ENCODE assay signal across 16 cellular contexts in genomic region chr12:130805635-130806034, GRCh38. TPM values are rescaled to one million over a fixed set of nuclear protein-coding genes. Genes with fewer than 3 reads are reported as not detected.
A peak's percentile ranks its signal among the peaks of the same experiment; 100 is the strongest.
DNase-seq lines count a peak whose midpoint lies in the region; ATAC-seq and TF ChIP-seq lines count a peak whose summit lies in the region.
"Had no signal": no experiment of that assay in that cellular context is flagged by ENCODE, and none has a peak within 500 bp of the region (broad histone marks: within the 10 kb centered on the region; RNA-seq: fewer than 3 reads in every experiment).

No MANE protein-coding gene starts in this region.

- TF ChIP-seq POLR2A in right lobe of liver (IDR thresholded peaks at IDR 0.05): no peak

- H3K9ac ChIP-seq in BLaER1 (no peak overlapping the region), H9 (ENCODE audit: extremely low read depth, insufficient read length, low read length) (no peak overlapping the region)
- H3K9ac ChIP-seq: GM23248 had no signal

- WGBS in H9 (ENCODE audit: extremely low coverage, insufficient read length, low lambda C conversion rate): no CpG with 5 or more reads among the region's 5 CpGs
- 76% methylated on average over 5 of the region's 5 CpGs for WGBS in right lobe of liver (ENCODE audit: insufficient coverage, low coverage, low lambda C conversion rate, missing lambda C conversion rate)

- no peaks in the 10 kb centered on the region for H3K79me2 ChIP-seq in H9 (ENCODE audit: insufficient read depth, low read length)

- no peak overlapping the region for H3K4ac ChIP-seq in H9 (ENCODE audit: low read depth, low read length)

- no peak overlapping the region for H3K23ac ChIP-seq in H9 (ENCODE audit: insufficient read length, low read depth, low read length)

- H3K56ac ChIP-seq in H9 (ENCODE audit: insufficient read length, low read depth, low read length): no peak overlapping the region

- TF ChIP-seq CTCF in H9 (conservative IDR thresholded peaks at IDR 0.05): no peak
- no peak for TF ChIP-seq CTCF in nephron progenitor cell (IDR thresholded peaks at IDR 0.05)
- TF ChIP-seq CTCF in dorsolateral prefrontal cortex (IDR thresholded peaks at IDR 0.05 in 54 of 56, conservative IDR thresholded peaks at IDR 0.05 in 2 of 56; ENCODE audit: low read depth in 1 of 56, partially characterized antibody in 56 of 56): no peak
- TF ChIP-seq CTCF in right lobe of liver (IDR thresholded peaks at IDR 0.05): no peak

- no peak overlapping the region for H4K8ac ChIP-seq in H9 (replicated peaks; ENCODE audit: insufficient read length, low read depth, low read length)

- H3K9me3 ChIP-seq in BLaER1 (peaks cover 71% of the 10 kb centered on the region), H9 (ENCODE audit: control insufficient read depth, low read depth, low read length) (no peaks in the 10 kb centered on the region), right lobe of liver (no peaks in the 10 kb centered on the region)
- H3K9me3 ChIP-seq: Caco-2 had no signal

- no peaks in the 10 kb centered on the region for H3K23me2 ChIP-seq in H9 (ENCODE audit: insufficient read length, low read depth, low read length, poor library complexity, severe bottlenecking)

- H3K4me3 ChIP-seq in BLaER1: peak overlapping the region; percentile 54
- H3K4me3 ChIP-seq in dorsolateral prefrontal cortex: no peak overlapping the region
- no peak overlapping the region for H3K4me3 ChIP-seq in right lobe of liver
- H3K4me3 ChIP-seq: GM23248 had no signal

- ATAC-seq in activated T-helper 17 cell treated with anti-CD3 and anti-CD28 coated beads, Interleukin-2, amount 50 U/mL, for 72 hours (replicated peaks): no peak
- no peak for ATAC-seq in right lobe of liver

- no peaks in the 10 kb centered on the region for H3K9me3 Mint-ChIP-seq in H9
- no peaks in the 10 kb centered on the region for H3K9me3 Mint-ChIP-seq in activated T-helper 17 cell treated with anti-CD3 and anti-CD28 coated beads, Interleukin-2, amount 50 U/mL, for 72 hours
- peaks cover 13% of the 10 kb centered on the region for H3K9me3 Mint-ChIP-seq in nephron progenitor cell
- H3K9me3 Mint-ChIP-seq: CD4-positive, alpha-beta T cell; HFFc6 had no signal

- H2BK15ac ChIP-seq in H9 (ENCODE audit: low read depth, low read length): no peak overlapping the region

- H3K4me1 ChIP-seq in BLaER1 (peaks cover 35% of the 10 kb centered on the region), H9 (ENCODE audit: insufficient read depth, low read length) (no peaks in the 10 kb centered on the region), right lobe of liver (no peaks in the 10 kb centered on the region)
- H3K4me1 ChIP-seq: Caco-2 had no signal

- no peak overlapping the region for H3K18ac ChIP-seq in H9 (ENCODE audit: insufficient read length, low read depth, low read length)

- H4K20me1 ChIP-seq in BLaER1 (no peaks in the 10 kb centered on the region), H9 (ENCODE audit: control insufficient read depth, insufficient read depth, insufficient read length) (no peaks in the 10 kb centered on the region)

- H3K36me3 Mint-ChIP-seq in H9 (ENCODE audit: insufficient read depth in 1 of 3, low read depth in 3 of 3): peaks cover 33 to 67% (median 65%) of the 10 kb centered on the region in 3 experiments
- H3K36me3 Mint-ChIP-seq in activated T-helper 17 cell treated with anti-CD3 and anti-CD28 coated beads, Interleukin-2, amount 50 U/mL, for 72 hours (ENCODE audit: low read depth): peaks cover 96% of the 10 kb centered on the region
- H3K36me3 Mint-ChIP-seq in nephron progenitor cell (ENCODE audit: low read depth): peaks cover 76% of the 10 kb centered on the region

- H3K27me3 ChIP-seq in BLaER1 (0 out of 2 replicates have a peak, but pooled peaks cover 4% of the 10 kb centered on the region), H9 (ENCODE audit: insufficient read depth, low read length) (no peaks in the 10 kb centered on the region), dorsolateral prefrontal cortex (no peaks in the 10 kb centered on the region), right lobe of liver (no peaks in the 10 kb centered on the region)

- no peak overlapping the region for H3K14ac ChIP-seq in H9 (ENCODE audit: insufficient read depth, low read length)

- H2BK5ac ChIP-seq in H9 (ENCODE audit: insufficient read length, low read length): no peak overlapping the region

- DNase-seq in H9: peak; percentile 10
- DNase-seq in nephron progenitor cell: no peak
- no peak for DNase-seq in dorsolateral prefrontal cortex
- DNase-seq in right lobe of liver: no peak
- DNase-seq in NCI-H2029 treated with DMSO at 0.1 percent for 48 hours (lab: John Stamatoyannopoulos, UW): no peak
- DNase-seq: Caco-2; CD4-positive, alpha-beta T cell; GM23248; HCEC 1CT; HFFc6; IMR-90 had no signal

- H2BK12ac ChIP-seq in H9 (ENCODE audit: insufficient read length, low read depth, low read length): no peak overlapping the region

- no peak overlapping the region for H2AFZ ChIP-seq in H9 (ENCODE audit: low read length)
- H2AFZ ChIP-seq: GM23248 had no signal

- H3K4me2 ChIP-seq in BLaER1 (peak overlapping the region; percentile 74), H9 (ENCODE audit: insufficient read depth, insufficient read length, low read length) (no peak overlapping the region)

- intact Hi-C loops in dorsolateral prefrontal cortex (cut with DNase I) (no loop called here), right lobe of liver (cut with DNase I) (no loop called here)

- no peak overlapping the region for H3T11ph ChIP-seq in H9 (ENCODE audit: low read length)

- H3K27me3 Mint-ChIP-seq in H9 (ENCODE audit: low read depth): no peaks in the 10 kb centered on the region
- no peaks in the 10 kb centered on the region for H3K27me3 Mint-ChIP-seq in activated T-helper 17 cell treated with anti-CD3 and anti-CD28 coated beads, Interleukin-2, amount 50 U/mL, for 72 hours
- H3K27me3 Mint-ChIP-seq in nephron progenitor cell (ENCODE audit: low read depth, poor library complexity): no peaks in the 10 kb centered on the region
- H3K27me3 Mint-ChIP-seq: B cell; CD4-positive, alpha-beta T cell had no signal

- peak overlapping the region; percentile 74 for H3K27ac ChIP-seq in BLaER1
- H3K27ac ChIP-seq in H9 (ENCODE audit: insufficient read length, low read depth, low read length): no peak overlapping the region
- H3K27ac ChIP-seq in dorsolateral prefrontal cortex: no peak overlapping the region
- H3K27ac ChIP-seq in right lobe of liver: no peak overlapping the region
- H3K27ac ChIP-seq: C4-2B, GM23248, HL-60 had no signal

- H2AK5ac ChIP-seq in H9 (ENCODE audit: insufficient read length, low read length): no peak overlapping the region

- H2BK20ac ChIP-seq in H9 (ENCODE audit: low read depth, low read length, poor library complexity, severe bottlenecking): no peak overlapping the region

- no peak overlapping the region for H4K5ac ChIP-seq in H9 (ENCODE audit: insufficient read length, low read depth, low read length)

- H3K36me3 ChIP-seq in BLaER1: peaks cover 97% of the 10 kb centered on the region
- H3K36me3 ChIP-seq in right lobe of liver: peaks cover 0 to 13% (median 5%) of the 10 kb centered on the region in 4 donors

- no peak overlapping the region for H4K91ac ChIP-seq in H9 (ENCODE audit: insufficient read length, low read depth, low read length)

- H2BK120ac ChIP-seq in H9 (ENCODE audit: low read depth, low read length, poor library complexity, severe bottlenecking): no peak overlapping the region

- H3K27ac Mint-ChIP-seq in H9 (no peak overlapping the region; a peak in 1 of 7 replicates), nephron progenitor cell (peak overlapping the region; percentile 3)
- H3K27ac Mint-ChIP-seq in activated T-helper 17 cell treated with anti-CD3 and anti-CD28 coated beads, Interleukin-2, amount 50 U/mL, for 72 hours: peak overlapping the region; percentile 17
- H3K27ac Mint-ChIP-seq: B cell; CD4-positive, alpha-beta T cell; HFFc6 had no signal

- no peaks in the 10 kb centered on the region for H3K79me1 ChIP-seq in H9 (ENCODE audit: insufficient read depth, low read depth, low read length, poor library complexity, severe bottlenecking)

- 0 out of 4 replicates have a peak, but pooled peaks cover 0 to 2% of the 10 kb centered on the region in 2 experiments for H3K4me1 Mint-ChIP-seq in H9
- peaks cover 4% of the 10 kb centered on the region for H3K4me1 Mint-ChIP-seq in activated T-helper 17 cell treated with anti-CD3 and anti-CD28 coated beads, Interleukin-2, amount 50 U/mL, for 72 hours
- peaks cover 8% of the 10 kb centered on the region for H3K4me1 Mint-ChIP-seq in nephron progenitor cell
- H3K4me1 Mint-ChIP-seq: B cell had no signal

- H3K4me3 Mint-ChIP-seq in H9 (no peak overlapping the region), nephron progenitor cell (no peak overlapping the region)
- no peak overlapping the region for H3K4me3 Mint-ChIP-seq in activated T-helper 17 cell treated with anti-CD3 and anti-CD28 coated beads, Interleukin-2, amount 50 U/mL, for 72 hours
- H3K4me3 Mint-ChIP-seq: B cell; CD4-positive, alpha-beta T cell; HFFc6 had no signal

RNA-seq across cellular contexts. Expression of gene STX2, which starts 33.4 kb away (rescaled TPM):
- total RNA-seq in H9 (2021) (16.8 and 19.4 TPM in 2 replicates), dorsolateral prefrontal cortex (10 to 100 TPM in 119 of 120 experiments, 1 to 10 TPM in 1; 9.3 to 25.2 (median 17.9) TPM), right lobe of liver (10 to 100 TPM in 1 of 6 experiments, 1 to 10 TPM in 5; 5.3 to 11.8 (median 7.2) TPM)
- total RNA-seq in activated T-helper 17 cell treated with anti-CD3 and anti-CD28 coated beads, Interleukin-2, amount 50 U/mL, for 72 hours: 10 to 100 TPM; 16.5 to 18.2 TPM

Comparison
In these comparisons a context has a peak if more than half of its experiments do, and no peak if none do; other contexts are left out.
1. H3K27ac Mint-ChIP-seq: peak in activated T-helper 17 cell treated with anti-CD3 and anti-CD28 coated beads, Interleukin-2, amount 50 U/mL, for 72 hours (single experiment) and nephron progenitor cell (single experiment); none in H9 (0 of 3).